28 cellular contexts compared by ENCODE assay signal in the genomic region with DNA sequence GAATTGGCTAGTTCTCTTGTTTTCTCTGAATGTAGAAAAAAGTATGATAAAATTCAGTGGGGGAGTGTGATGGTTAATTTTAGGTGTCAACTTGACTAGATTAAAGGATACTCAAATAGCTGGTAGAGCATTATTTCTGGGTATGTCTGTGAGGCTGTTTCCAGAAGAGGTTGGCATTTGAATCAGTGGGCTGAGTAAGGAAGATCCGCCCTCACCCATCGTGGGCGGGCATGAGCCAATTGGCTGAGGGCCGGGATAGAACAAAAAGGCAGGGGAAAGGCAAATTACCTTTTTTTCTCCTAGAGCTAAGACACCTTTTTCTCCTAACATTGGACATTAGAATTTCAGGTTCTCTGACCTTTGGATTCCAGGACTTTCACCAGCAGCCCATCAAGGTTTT.
"Had no signal": no experiment of that assay in that cellular context is flagged by ENCODE, and none has a peak within 500 bp of the region (broad histone marks: within the 10 kb centered on the region; RNA-seq: fewer than 3 reads in every experiment).

No MANE protein-coding gene starts in this region.

- H3K4me1 Mint-ChIP-seq: naive B cell; naive thymus-derived CD8-positive, alpha-beta T cell; nephron progenitor cell; neural crest cell; stimulated activated effector memory CD8-positive, alpha-beta T cell treated with anti-CD3 and anti-CD28 coated beads, Interleukin-12 subunit alpha, Interleukin-12 subunit beta, amount 100 ng/mL, for 72 hours; stimulated activated naive B cell treated with anti-CD40 and anti-IgM and Interleukin-4, amounts not matched to agents 10 μg/mL and 1 μg/mL and 100 μg/mL, for 72 hours had no signal

- H3K36me3 ChIP-seq: neutrophil, pancreas, right lobe of liver, sigmoid colon, stomach, suprapubic skin, tibial artery, transverse colon, upper lobe of left lung had no signal

- H3K27me3 Mint-ChIP-seq: naive B cell; naive thymus-derived CD8-positive, alpha-beta T cell; natural killer cell treated with Interleukin-12 subunit alpha and Interleukin-12 subunit beta and Interleukin-15 and Interleukin-18, amount 100 ng/mL, for 72 hours; progenitor cell of endocrine pancreas; stimulated activated naive B cell treated with anti-CD40 and anti-IgM and Interleukin-4, amounts not matched to agents 10 μg/mL and 1 μg/mL and 100 μg/mL, for 72 hours; stimulated activated naive CD8-positive, alpha-beta T cell treated with anti-CD3 and anti-CD28 coated beads, Interleukin-15, Interleukin-2, amounts not matched to agents 100 ng/mL and 50 ng/mL, for 24 hours had no signal

- ATAC-seq: naive thymus-derived CD8-positive, alpha-beta T cell; natural killer cell treated with Interleukin-12 subunit alpha and Interleukin-12 subunit beta and Interleukin-15 and Interleukin-18, amount 100 ng/mL, for 72 hours; pancreas; psoas muscle; right cardiac atrium; right lobe of liver; stimulated activated effector memory CD8-positive, alpha-beta T cell treated with anti-CD3 and anti-CD28 coated beads, Interleukin-12 subunit alpha, Interleukin-12 subunit beta, amount 100 ng/mL, for 72 hours; stimulated activated naive B cell treated with anti-CD40 and anti-IgM and Interleukin-4, amounts not matched to agents 10 μg/mL and 1 μg/mL and 100 μg/mL, for 72 hours had no signal

- H3K27me3 ChIP-seq: neutrophil, pancreas, right lobe of liver, sigmoid colon, stomach, suprapubic skin, testis, tibial artery, transverse colon, upper lobe of left lung had no signal

- DNase-seq: naive B cell; naive thymus-derived CD8-positive, alpha-beta T cell; nephron progenitor cell; nucleus accumbens; pancreas; psoas muscle; right cardiac atrium; right lobe of liver; sigmoid colon; small intestine; stimulated activated CD4-positive, alpha-beta T cell treated with anti-CD3 and anti-CD28 coated beads, Interleukin-15, amount 100 ng/mL, for 24 hours; stimulated activated CD4-positive, alpha-beta T cell treated with anti-CD3 and anti-CD28 coated beads, Interleukin-2, amount 100 ng/mL, for 24 hours; stimulated activated CD4-positive, alpha-beta T cell treated with anti-CD3 and anti-CD28 coated beads, Interleukin-2, amount 100 ng/mL, for 48 hours; stimulated activated CD4-positive, alpha-beta T cell treated with anti-CD3 and anti-CD28 coated beads, Interleukin-4, amount 100 ng/mL, for 24 hours; stimulated activated naive B cell treated with anti-CD40 and anti-IgM and Interleukin-4, amounts not matched to agents 10 μg/mL and 1 μg/mL and 100 μg/mL, for 72 hours; stimulated activated naive CD4-positive, alpha-beta T cell treated with Interleukin-2 at 50 U/mL for 16 hours; stomach; testis; tibial artery; transverse colon; upper lobe of left lung had no signal

- H3K9me3 ChIP-seq: neutrophil, pancreas, psoas muscle, right lobe of liver, sigmoid colon, stomach, suprapubic skin, testis, tibial artery, transverse colon, upper lobe of left lung had no signal

- H3K9me3 Mint-ChIP-seq: nephron progenitor cell; neural crest cell; stimulated activated naive B cell treated with anti-CD40 and anti-IgM and Interleukin-4, amounts not matched to agents 10 μg/mL and 1 μg/mL and 100 μg/mL, for 72 hours; stimulated activated naive CD8-positive, alpha-beta T cell treated with anti-CD3 and anti-CD28 coated beads, Interleukin-15, Interleukin-2, amounts not matched to agents 100 ng/mL and 50 ng/mL, for 24 hours had no signal

- H3K36me3 Mint-ChIP-seq: naive B cell; naive thymus-derived CD8-positive, alpha-beta T cell; natural killer cell treated with Interleukin-12 subunit alpha and Interleukin-12 subunit beta and Interleukin-15 and Interleukin-18, amount 100 ng/mL, for 72 hours; stimulated activated effector memory CD8-positive, alpha-beta T cell treated with anti-CD3 and anti-CD28 coated beads, Interleukin-12 subunit alpha, Interleukin-12 subunit beta, amount 100 ng/mL, for 72 hours; stimulated activated naive B cell treated with anti-CD40 and anti-IgM and Interleukin-4, amounts not matched to agents 10 μg/mL and 1 μg/mL and 100 μg/mL, for 72 hours had no signal

- H3K4me3 Mint-ChIP-seq: naive B cell; naive thymus-derived CD8-positive, alpha-beta T cell; natural killer cell treated with Interleukin-12 subunit alpha and Interleukin-12 subunit beta and Interleukin-15 and Interleukin-18, amount 100 ng/mL, for 72 hours; nephron progenitor cell; neural crest cell; stimulated activated effector memory CD8-positive, alpha-beta T cell treated with anti-CD3 and anti-CD28 coated beads, Interleukin-12 subunit alpha, Interleukin-12 subunit beta, amount 100 ng/mL, for 72 hours; stimulated activated naive B cell treated with anti-CD40 and anti-IgM and Interleukin-4, amounts not matched to agents 10 μg/mL and 1 μg/mL and 100 μg/mL, for 72 hours; stimulated activated naive CD8-positive, alpha-beta T cell treated with anti-CD3 and anti-CD28 coated beads, Interleukin-15, Interleukin-2, amounts not matched to agents 100 ng/mL and 50 ng/mL, for 24 hours had no signal

- H3K4me1 ChIP-seq: pancreas, psoas muscle, right lobe of liver, sigmoid colon, stomach, suprapubic skin, testis, transverse colon, upper lobe of left lung had no signal

- H3K27ac Mint-ChIP-seq: naive B cell; naive thymus-derived CD8-positive, alpha-beta T cell; natural killer cell treated with Interleukin-12 subunit alpha and Interleukin-12 subunit beta and Interleukin-15 and Interleukin-18, amount 100 ng/mL, for 72 hours; progenitor cell of endocrine pancreas; stimulated activated effector memory CD8-positive, alpha-beta T cell treated with anti-CD3 and anti-CD28 coated beads, Interleukin-12 subunit alpha, Interleukin-12 subunit beta, amount 100 ng/mL, for 72 hours; stimulated activated naive B cell treated with anti-CD40 and anti-IgM and Interleukin-4, amounts not matched to agents 10 μg/mL and 1 μg/mL and 100 μg/mL, for 72 hours; stimulated activated naive CD8-positive, alpha-beta T cell treated with anti-CD3 and anti-CD28 coated beads, Interleukin-15, Interleukin-2, amounts not matched to agents 100 ng/mL and 50 ng/mL, for 24 hours had no signal

- H3K27ac ChIP-seq: neutrophil, pancreas, psoas muscle, right lobe of liver, sigmoid colon, stomach, suprapubic skin, testis, tibial artery, transverse colon, upper lobe of left lung had no signal

- H3K4me3 ChIP-seq: pancreas, psoas muscle, right lobe of liver, sigmoid colon, stomach, suprapubic skin, testis, tibial artery, transverse colon, upper lobe of left lung had no signal
